10 cellular contexts compared by ENCODE assay signal in the genomic region with DNA sequence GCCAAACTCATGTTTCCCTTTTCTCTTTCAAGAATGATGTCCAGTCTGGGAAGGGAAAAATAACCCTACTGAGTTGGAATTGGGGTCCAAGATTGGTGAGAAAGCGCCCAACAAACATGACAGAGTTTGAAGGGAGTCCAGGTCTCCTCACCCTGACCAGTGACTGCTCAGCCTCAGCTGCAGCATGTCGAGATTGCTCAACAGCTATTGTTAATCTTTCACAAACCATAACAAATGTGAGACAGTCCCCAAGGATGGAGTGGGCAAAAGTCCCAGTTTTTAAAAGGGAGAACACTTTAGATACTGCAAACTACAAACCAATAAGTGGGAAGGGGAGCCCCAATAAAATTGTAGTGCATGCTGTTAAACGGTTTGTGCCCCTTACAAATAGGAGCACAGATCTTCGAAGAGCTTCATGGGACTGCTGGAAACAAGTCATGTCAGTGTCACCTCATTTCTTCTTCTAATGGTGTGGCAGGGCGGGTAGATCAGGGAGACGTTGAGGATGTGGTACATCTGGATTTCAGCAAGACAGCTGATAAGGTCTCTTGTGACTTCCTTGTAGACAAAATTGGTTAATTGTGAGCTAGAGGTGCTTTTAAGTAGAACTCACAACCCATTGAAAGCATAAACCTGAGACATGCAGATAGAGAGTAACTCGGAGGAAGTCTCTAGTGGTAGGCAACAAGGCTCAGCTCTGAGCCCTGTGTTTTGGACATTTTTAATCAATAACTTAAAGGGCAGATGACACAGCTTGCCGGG.
DNase-seq lines count a peak whose midpoint lies in the region; ATAC-seq and TF ChIP-seq lines count a peak whose summit lies in the region.
"Had no signal": no experiment of that assay in that cellular context is flagged by ENCODE, and none has a peak within 500 bp of the region (broad histone marks: within the 10 kb centered on the region; RNA-seq: fewer than 3 reads in every experiment).

No MANE protein-coding gene starts in this region.

- no peaks in the 10 kb centered on the region for H3K9me3 ChIP-seq in right cardiac atrium (ENCODE audit: control insufficient read depth, low read length)

- peaks cover 6% of the 10 kb centered on the region for H3K27me3 Mint-ChIP-seq in type B pancreatic cell

- peaks cover 6% of the 10 kb centered on the region for H3K9me3 Mint-ChIP-seq in type B pancreatic cell
- H3K9me3 Mint-ChIP-seq: activated CD4-positive, alpha-beta T cell treated with anti-CD3 and anti-CD28 coated beads, Interleukin-2, amount 10 ng/mL, durations not matched to agents 7 days and 5 days had no signal

- peak; percentile 79 to 82 for ATAC-seq in right cardiac atrium
- ATAC-seq in HG03108 (IDR thresholded peaks at IDR 0.05; ENCODE audit: unreplicated experiment) = no peak

- peak; percentile 14 for DNase-seq in NK-92 treated with Interleukin-12 subunit alpha and Interleukin-12 subunit beta, amount 100 ng/mL, for 24 hours (lab: John Stamatoyannopoulos, UW)
- DNase-seq in NK-92 (lab: John Stamatoyannopoulos, UW; ENCODE audit: unreplicated experiment) = no peak
- DNase-seq in amniotic epithelial cell (ENCODE audit: low read depth) = peak; percentile 35
- peak in 2 of 3 donors; percentile 39 to 73 for DNase-seq in right cardiac atrium
- DNase-seq in type B pancreatic cell (ENCODE audit: extremely low spot score, unreplicated experiment) = no peak
- no peak for DNase-seq in mesenteric fat pad (ENCODE audit: low spot score)
- DNase-seq in NCI-H345 treated with DMSO at 0.1 percent for 48 hours (lab: John Stamatoyannopoulos, UW; ENCODE audit: unreplicated experiment) = no peak
- DNase-seq: activated CD4-positive, alpha-beta T cell treated with anti-CD3 and anti-CD28 coated beads, Interleukin-2, amount 10 ng/mL, durations not matched to agents 7 days and 5 days had no signal

- peaks cover 56% of the 10 kb centered on the region for H3K4me1 Mint-ChIP-seq in type B pancreatic cell (ENCODE audit: unreplicated experiment)

- H3K27ac Mint-ChIP-seq in type B pancreatic cell = no peak overlapping the region
- H3K27ac Mint-ChIP-seq: activated CD4-positive, alpha-beta T cell treated with anti-CD3 and anti-CD28 coated beads, Interleukin-2, amount 10 ng/mL, durations not matched to agents 7 days and 5 days had no signal

- intact Hi-C loops in right cardiac atrium (cut with DNase I) = no loop called here

- H3K4me3 Mint-ChIP-seq in type B pancreatic cell = peak overlapping the region; percentile 18
- H3K4me3 Mint-ChIP-seq: activated CD4-positive, alpha-beta T cell treated with anti-CD3 and anti-CD28 coated beads, Interleukin-2, amount 10 ng/mL, durations not matched to agents 7 days and 5 days had no signal

- H3K36me3 Mint-ChIP-seq in type B pancreatic cell = no peaks in the 10 kb centered on the region

- no peak for TF ChIP-seq CTCF in type B pancreatic cell (conservative IDR thresholded peaks at IDR 0.05)

- 46% methylated on average over 8 of the region's 8 CpGs for WGBS in right cardiac atrium

- H3K4me3 ChIP-seq in right cardiac atrium (ENCODE audit: low read length) = no peak overlapping the region

- no peaks in the 10 kb centered on the region for H3K27me3 ChIP-seq in right cardiac atrium (ENCODE audit: control insufficient read depth, insufficient read depth)

- H3K4me1 ChIP-seq in right cardiac atrium (ENCODE audit: control insufficient read depth, insufficient read depth, low read length) = no peaks in the 10 kb centered on the region

- H3K27ac ChIP-seq in right cardiac atrium (ENCODE audit: low read length) = no peak overlapping the region
- H3K27ac ChIP-seq: 22Rv1 had no signal

Comparison
In these comparisons a context has a peak if more than half of its experiments do, and no peak if none do; other contexts are left out.
1. DNase-seq: peak in NK-92 treated with Interleukin-12 subunit alpha and Interleukin-12 subunit beta, amount 100 ng/mL, for 24 hours (single experiment), amniotic epithelial cell (single experiment) and right cardiac atrium (2 of 3); none in NK-92 (single experiment), type B pancreatic cell (single experiment), mesenteric fat pad (single experiment) and NCI-H345 treated with DMSO at 0.1 percent for 48 hours (single experiment).